Comparison of ENCODE assay signal across 8 cellular contexts in the genomic region with DNA sequence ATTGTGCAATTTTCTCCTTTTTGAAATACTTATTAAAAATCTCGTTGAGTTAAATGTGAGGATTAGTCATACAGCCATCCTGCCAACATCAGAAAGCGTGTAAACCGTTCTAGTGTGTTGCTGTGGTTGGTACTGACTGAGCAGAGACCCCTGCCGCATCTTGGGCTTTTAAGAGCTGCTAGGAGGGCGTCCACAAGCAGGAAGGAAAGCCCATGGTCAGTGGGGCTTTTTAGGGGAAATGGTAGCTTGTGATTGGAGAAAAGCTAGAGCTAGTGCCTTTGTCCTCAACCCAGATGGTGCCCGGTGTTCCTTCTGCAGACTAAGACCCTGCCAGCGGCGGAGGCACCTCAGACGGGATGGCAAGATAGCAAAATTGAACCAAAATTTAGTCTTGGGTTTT. TPM values are rescaled to one million over a fixed set of nuclear protein-coding genes. Genes with fewer than 3 reads are reported as not detected.
A peak's percentile ranks its signal among the peaks of the same experiment; 100 is the strongest.
DNase-seq lines count a peak whose midpoint lies in the region; ATAC-seq and TF ChIP-seq lines count a peak whose summit lies in the region.

No MANE protein-coding gene starts in this region.

- DNase-seq in BJ (ENCODE audit: low read depth) (no peak), IMR-90 (peak; percentile 50), fibroblast of peridontal ligament (ENCODE audit: extremely low read depth) (peak; percentile 57), progenitor cell of endocrine pancreas (ENCODE audit: low spot score, unreplicated experiment) (no peak), MV-4-11 (lab: John Stamatoyannopoulos, UW) (no peak), islet precursor cell (no peak)
- DNase-seq in activated CD8-positive, alpha-beta T cell treated with anti-CD3 and anti-CD28 coated beads, Interleukin-2, amount 10 ng/mL, durations not matched to agents 7 days and 5 days: peak; percentile 39

- peaks cover 34% of the 10 kb centered on the region for H3K36me3 Mint-ChIP-seq in activated CD8-positive, alpha-beta T cell treated with anti-CD3 and anti-CD28 coated beads, Interleukin-2, amount 10 ng/mL, durations not matched to agents 7 days and 5 days (ENCODE audit: low read depth)
- peaks cover 5% of the 10 kb centered on the region for H3K36me3 Mint-ChIP-seq in progenitor cell of endocrine pancreas (ENCODE audit: insufficient read depth)

- CTCF ChIA-PET in BJ (lab: Yijun Ruan, JAX): interaction anchor here (0.5 to 2.7 kb wide), 5 partner anchors 12 to 82 kb away, joined by 3 to 7 read pairs (median 3); no protein-coding TSS in a partner anchor
- CTCF ChIA-PET in IMR-90 (lab: Yijun Ruan, JAX): interaction anchor here (0.6 to 0.7 kb wide), 2 partner anchors 13 to 31 kb away, joined by 3 to 5 read pairs; no protein-coding TSS in a partner anchor
- CTCF ChIA-PET in activated CD8-positive, alpha-beta T cell treated with anti-CD3 and anti-CD28 coated beads, Interleukin-2, amount 10 ng/mL, durations not matched to agents 7 days and 5 days (lab: Charles Lee): interaction anchor here (0.8 to 4.0 kb wide), 5 partner anchors 15 to 212 kb away, joined by 3 to 30 read pairs (median 3); a partner anchor contains a TSS

- H3K27me3 ChIP-seq in BJ (ENCODE audit: control insufficient read depth, insufficient read depth, low read length) (no peaks in the 10 kb centered on the region), IMR-90 (ENCODE audit: control insufficient read depth, insufficient read depth, low read length) (no peaks in the 10 kb centered on the region)

- TF ChIP-seq CTCF in BJ (IDR thresholded peaks at IDR 0.05; ENCODE audit: insufficient read depth, low read depth, low read length): no peak
- TF ChIP-seq CTCF in IMR-90 (conservative IDR thresholded peaks at IDR 0.05; ENCODE audit: low read depth, low read length): no peak
- TF ChIP-seq CTCF in progenitor cell of endocrine pancreas (IDR thresholded peaks at IDR 0.05; ENCODE audit: unreplicated experiment): no peak

- no peak overlapping the region for H2BK15ac ChIP-seq in IMR-90 (ENCODE audit: low read depth, low read length)

- H4K20me1 ChIP-seq in IMR-90 (ENCODE audit: insufficient read depth, low read length): peaks cover 53% of the 10 kb centered on the region

- H3K9me3 Mint-ChIP-seq in activated CD8-positive, alpha-beta T cell treated with anti-CD3 and anti-CD28 coated beads, Interleukin-2, amount 10 ng/mL, durations not matched to agents 7 days and 5 days (ENCODE audit: insufficient read depth): no peaks in the 10 kb centered on the region
- H3K9me3 Mint-ChIP-seq in progenitor cell of endocrine pancreas (ENCODE audit: low read depth): no peaks in the 10 kb centered on the region

- H3K4me1 ChIP-seq in IMR-90 (ENCODE audit: control insufficient read depth, insufficient read depth, low read length): peaks cover 11% of the 10 kb centered on the region

- H2AFZ ChIP-seq in IMR-90 (replicated peaks; ENCODE audit: low read length, poor library complexity): no peak overlapping the region

- H2BK20ac ChIP-seq in IMR-90 (ENCODE audit: low read depth, low read length): no peak overlapping the region

- H3K27me3 Mint-ChIP-seq in activated CD8-positive, alpha-beta T cell treated with anti-CD3 and anti-CD28 coated beads, Interleukin-2, amount 10 ng/mL, durations not matched to agents 7 days and 5 days (ENCODE audit: low read depth): no peaks in the 10 kb centered on the region
- H3K27me3 Mint-ChIP-seq in progenitor cell of endocrine pancreas: no peaks in the 10 kb centered on the region

- H3K4me2 ChIP-seq in IMR-90 (ENCODE audit: low read depth, low read length): peak overlapping the region; percentile 95

- in situ Hi-C loops in IMR-90 (cut with MboI; ENCODE audit: low sequenced_read_pairs): no loop called here

- H3K18ac ChIP-seq in IMR-90 (ENCODE audit: low read depth, low read length): no peak overlapping the region

- H3K79me1 ChIP-seq in IMR-90 (ENCODE audit: low read depth in 1 of 2, low read length in 2 of 2): peaks cover 18 to 47% of the 10 kb centered on the region in 2 experiments; a peak in 3 of 4 replicates

- no peak overlapping the region for H2AK9ac ChIP-seq in IMR-90 (replicated peaks; ENCODE audit: low read depth, low read length, poor library complexity)

- H3K4ac ChIP-seq in IMR-90 (ENCODE audit: low read depth, low read length): peak overlapping the region; percentile 19; the same call in 1 of the 2 replicates

- TF ChIP-seq POLR2A in IMR-90 (IDR thresholded peaks at IDR 0.05; ENCODE audit: low read depth, low read length): no peak

- no peak overlapping the region for H4K5ac ChIP-seq in IMR-90 (ENCODE audit: low read depth, low read length)

- peak overlapping the region; percentile 87 for H3K23ac ChIP-seq in IMR-90 (ENCODE audit: low read depth, low read length)

- peak overlapping the region; percentile 94 for H3K27ac Mint-ChIP-seq in activated CD8-positive, alpha-beta T cell treated with anti-CD3 and anti-CD28 coated beads, Interleukin-2, amount 10 ng/mL, durations not matched to agents 7 days and 5 days
- no peak overlapping the region for H3K27ac Mint-ChIP-seq in progenitor cell of endocrine pancreas

- WGBS in IMR-90 (ENCODE audit: extremely low coverage in 2 of 2, insufficient read length in 1 of 2), 2 experiments: 55% methylated on average over 4 of the region's 9 CpGs; no CpG with 5 or more reads in 1 of the 2 experiments

- H3K4me3 Mint-ChIP-seq in activated CD8-positive, alpha-beta T cell treated with anti-CD3 and anti-CD28 coated beads, Interleukin-2, amount 10 ng/mL, durations not matched to agents 7 days and 5 days: peak overlapping the region; percentile 91
- peak overlapping the region; percentile 94 for H3K4me3 Mint-ChIP-seq in progenitor cell of endocrine pancreas (ENCODE audit: low read depth)

- no TSS peak for BruUV-seq in IMR-90 (replicated peaks; lab: Mats Ljungman, UMichigan)

- dilution Hi-C loops in IMR-90 (cut with HindIII; ENCODE audit: low sequenced_read_pairs, unreplicated experiment): no loop called here

- no peak overlapping the region for H4K91ac ChIP-seq in IMR-90 (ENCODE audit: insufficient read depth, low read depth, low read length)

- H3K27ac ChIP-seq in IMR-90 (ENCODE audit: insufficient read depth, low read length): peak overlapping the region; percentile 17; the same call in 1 of the 2 replicates

- H4K8ac ChIP-seq in IMR-90 (ENCODE audit: low read depth in 2 of 2, low read length in 2 of 2): no peak overlapping the region

- peaks cover 52% of the 10 kb centered on the region for H3K4me1 Mint-ChIP-seq in activated CD8-positive, alpha-beta T cell treated with anti-CD3 and anti-CD28 coated beads, Interleukin-2, amount 10 ng/mL, durations not matched to agents 7 days and 5 days (ENCODE audit: low read depth)
- peaks cover 18% of the 10 kb centered on the region for H3K4me1 Mint-ChIP-seq in progenitor cell of endocrine pancreas (ENCODE audit: low read depth)

- TF ChIP-seq RAD21 in IMR-90 (IDR thresholded peaks at IDR 0.05; ENCODE audit: low read length): no peak

- ATAC-seq in IMR-90 (ENCODE audit: low read depth) (no peak), HG03097 (IDR thresholded peaks at IDR 0.05; ENCODE audit: low FRiP score, unreplicated experiment) (no peak)
- peak; percentile 22 for ATAC-seq in activated CD8-positive, alpha-beta T cell treated with anti-CD3 and anti-CD28 coated beads, Interleukin-2, amount 10 ng/mL, durations not matched to agents 7 days and 5 days

- no peak overlapping the region; the same call in 1 of the 2 replicates for H2AK5ac ChIP-seq in IMR-90 (ENCODE audit: low read depth, low read length)

- H3K4me3 ChIP-seq in BJ (ENCODE audit: low read depth, low read length) (peak overlapping the region; percentile 96), IMR-90 (ENCODE audit: insufficient read depth, low read depth, low read length) (peak overlapping the region; percentile 89)

- intact Hi-C loops in IMR-90 (cut with micrococcal nuclease): no loop called here

- no peak overlapping the region for H2BK120ac ChIP-seq in IMR-90 (ENCODE audit: low read depth, low read length)

- peak overlapping the region; percentile 78 for H3K9ac ChIP-seq in IMR-90 (ENCODE audit: low read depth, low read length)

- POLR2A ChIA-PET in BJ (lab: Charles Lee) (no interaction called here), IMR-90 (lab: Charles Lee; ENCODE audit: unreplicated experiment) (no interaction called here)
- POLR2A ChIA-PET in activated CD8-positive, alpha-beta T cell treated with anti-CD3 and anti-CD28 coated beads, Interleukin-2, amount 10 ng/mL, durations not matched to agents 7 days and 5 days (lab: Charles Lee): interaction anchor here (0.6 to 3.3 kb wide), 7 partner anchors 28 to 889 kb away, joined by 3 to 23 read pairs (median 4); a partner anchor contains a TSS

- peaks cover 15% of the 10 kb centered on the region for H3K9me1 ChIP-seq in IMR-90 (ENCODE audit: insufficient read depth, low read length)

- H2BK5ac ChIP-seq in IMR-90 (ENCODE audit: low read depth, low read length, poor library complexity, severe bottlenecking): no peak overlapping the region

- H3K56ac ChIP-seq in IMR-90 (ENCODE audit: extremely low read depth, insufficient read depth, low read length): no peak overlapping the region

- H3K36me3 ChIP-seq in BJ (ENCODE audit: control insufficient read depth, insufficient read depth, low read length): peaks cover 3% of the 10 kb centered on the region
- H3K36me3 ChIP-seq in IMR-90 (ENCODE audit: control insufficient read depth, insufficient read depth, low read length): peaks cover 5% of the 10 kb centered on the region

- no peak overlapping the region for H3K14ac ChIP-seq in IMR-90 (replicated peaks; ENCODE audit: low read depth, low read length)

- no peaks in the 10 kb centered on the region for H3K9me3 ChIP-seq in IMR-90 (ENCODE audit: control insufficient read depth, insufficient read depth, low read length)

RNA-seq across cellular contexts. Expression of a gene that starts 1.4 kb away (rescaled TPM):
- polyA plus RNA-seq in BJ (2011; rRNA removed) (74.9 and 112 TPM in 2 replicates), IMR-90 (2012; rRNA removed) (120 and 121 TPM in 2 replicates)
- 94.7 and 147 TPM in 2 replicates for polyA minus RNA-seq in BJ (2011; rRNA and poly(A)+ RNA removed)
- total RNA-seq in IMR-90 (2012; rRNA removed) (105 and 122 TPM in 2 replicates), progenitor cell of endocrine pancreas (88.1 and 88.5 TPM in 2 replicates)
- polyA plus RNA-seq in IMR-90 (2012; cell fraction: cytosol; rRNA removed): 120 and 126 TPM in 2 replicates
- polyA plus RNA-seq in IMR-90 (2012; cell fraction: nucleus; rRNA removed; ENCODE audit: low replicate concordance): 104 and 113 TPM in 2 replicates
- 100 to 1,000 TPM; 145 to 152 TPM for total RNA-seq in activated CD8-positive, alpha-beta T cell treated with anti-CD3 and anti-CD28 coated beads, Interleukin-2, amount 10 ng/mL, durations not matched to agents 7 days and 5 days

RNA-seq across cellular contexts. Expression of a gene that starts 1.5 kb away (rescaled TPM):
- 4.5 and 4.8 TPM in 2 replicates for polyA plus RNA-seq in BJ (2011; rRNA removed)
- polyA minus RNA-seq in BJ (2011; rRNA and poly(A)+ RNA removed): 2.3 and 2.9 TPM in 2 replicates
- 3.9 and 4.4 TPM in 2 replicates for total RNA-seq in IMR-90 (2012; rRNA removed)
- 3.2 TPM in 2 replicates for polyA plus RNA-seq in IMR-90 (2012; rRNA removed)
- polyA plus RNA-seq in IMR-90 (2012; cell fraction: cytosol; rRNA removed): 2.2 and 2.4 TPM in 2 replicates
- polyA plus RNA-seq in IMR-90 (2012; cell fraction: nucleus; rRNA removed; ENCODE audit: low replicate concordance): 1.5 and 2.8 TPM in 2 replicates
- total RNA-seq in activated CD8-positive, alpha-beta T cell treated with anti-CD3 and anti-CD28 coated beads, Interleukin-2, amount 10 ng/mL, durations not matched to agents 7 days and 5 days: 1 to 10 TPM; 5.3 to 6.8 TPM
- 8.8 and 10.1 TPM in 2 replicates for total RNA-seq in progenitor cell of endocrine pancreas

RNA-seq across cellular contexts. Expression of a gene that starts 28.2 kb away (rescaled TPM):
- polyA plus RNA-seq in BJ (2011; rRNA removed) (not detected in 2 replicates), IMR-90 (2012; rRNA removed) (not detected in 2 replicates)
- polyA minus RNA-seq in BJ (2011; rRNA and poly(A)+ RNA removed): not detected in 2 replicates
- total RNA-seq in IMR-90 (2012; rRNA removed) (not detected in 2 replicates), progenitor cell of endocrine pancreas (not detected in 2 replicates)
- polyA plus RNA-seq in IMR-90 (2012; cell fraction: cytosol; rRNA removed): not detected in 2 replicates
- polyA plus RNA-seq in IMR-90 (2012; cell fraction: nucleus; rRNA removed; ENCODE audit: low replicate concordance): 0.03 TPM in 1 of 2 replicates, not detected in the other
- not detected for total RNA-seq in activated CD8-positive, alpha-beta T cell treated with anti-CD3 and anti-CD28 coated beads, Interleukin-2, amount 10 ng/mL, durations not matched to agents 7 days and 5 days

RNA-seq across cellular contexts. Expression of a gene that starts 52.0 kb away (rescaled TPM):
- 153 and 200 TPM in 2 replicates for polyA plus RNA-seq in BJ (2011; rRNA removed)
- 52.4 and 75.9 TPM in 2 replicates for polyA minus RNA-seq in BJ (2011; rRNA and poly(A)+ RNA removed)
- total RNA-seq in IMR-90 (2012; rRNA removed): 158 and 168 TPM in 2 replicates
- polyA plus RNA-seq in IMR-90 (2012; rRNA removed): 198 and 212 TPM in 2 replicates
- polyA plus RNA-seq in IMR-90 (2012; cell fraction: cytosol; rRNA removed): 189 and 290 TPM in 2 replicates
- polyA plus RNA-seq in IMR-90 (2012; cell fraction: nucleus; rRNA removed; ENCODE audit: low replicate concordance): 198 and 241 TPM in 2 replicates
- 100 to 1,000 TPM in 1 of 2 experiments, 10 to 100 TPM in 1; 96.1 to 101 TPM for total RNA-seq in activated CD8-positive, alpha-beta T cell treated with anti-CD3 and anti-CD28 coated beads, Interleukin-2, amount 10 ng/mL, durations not matched to agents 7 days and 5 days
- 79.2 and 87.2 TPM in 2 replicates for total RNA-seq in progenitor cell of endocrine pancreas

Comparison
In these comparisons a context has a peak if more than half of its experiments do, and no peak if none do; other contexts are left out.
1. DNase-seq: peak in IMR-90 (single experiment), activated CD8-positive, alpha-beta T cell treated with anti-CD3 and anti-CD28 coated beads, Interleukin-2, amount 10 ng/mL, durations not matched to agents 7 days and 5 days (single experiment) and fibroblast of peridontal ligament (single experiment); none in BJ (single experiment), progenitor cell of endocrine pancreas (single experiment), MV-4-11 (single experiment) and islet precursor cell (single experiment).